In the genomic region with DNA sequence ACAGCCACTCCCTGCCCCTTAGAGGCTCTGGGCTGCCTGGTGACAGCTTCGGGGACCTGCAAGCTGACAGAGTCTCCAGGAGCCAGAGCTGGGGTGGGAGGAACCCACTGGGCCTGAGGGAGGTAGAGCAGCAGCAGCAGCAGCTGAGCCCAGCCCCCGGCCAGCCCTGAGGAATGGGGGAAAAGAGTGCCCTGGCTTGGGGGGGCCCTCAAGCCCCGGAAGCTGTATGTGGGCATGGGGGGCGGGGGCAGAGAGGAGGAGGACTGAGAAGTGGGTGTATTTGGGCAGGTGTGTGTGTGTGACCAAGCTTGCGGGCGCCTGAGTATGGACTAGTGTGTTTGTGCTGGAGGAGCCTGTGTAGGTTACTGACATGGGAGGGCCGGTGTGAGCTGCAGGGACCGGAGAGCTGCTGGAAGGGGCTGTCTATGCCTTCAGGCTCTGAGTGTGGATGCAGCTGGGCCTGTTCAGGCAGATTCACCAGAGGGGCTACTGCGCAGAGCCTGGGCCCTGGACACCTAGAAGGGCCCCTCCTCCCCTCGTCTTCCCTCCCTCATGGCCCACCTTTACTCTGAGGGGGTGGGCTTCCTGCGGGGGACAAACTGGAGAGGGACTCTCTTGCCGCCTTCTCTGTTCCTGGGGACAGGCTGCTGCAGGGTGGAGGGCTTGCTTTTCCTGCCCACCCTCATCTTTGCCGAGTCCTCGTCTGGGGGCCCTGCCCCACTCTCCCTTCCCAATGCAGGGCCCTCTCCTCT, we compare ENCODE assay signal across 18 cellular contexts. TPM values are rescaled to one million over a fixed set of nuclear protein-coding genes. Genes with fewer than 3 reads are reported as not detected.
A peak's percentile ranks its signal among the peaks of the same experiment; 100 is the strongest.
DNase-seq lines count a peak whose midpoint lies in the region; ATAC-seq and TF ChIP-seq lines count a peak whose summit lies in the region.
"Had no signal": no experiment of that assay in that cellular context is flagged by ENCODE, and none has a peak within 500 bp of the region (broad histone marks: within the 10 kb centered on the region; RNA-seq: fewer than 3 reads in every experiment).

No MANE protein-coding gene starts in this region.

- H3K9me3 ChIP-seq in spleen: no peaks in the 10 kb centered on the region
- H3K9me3 ChIP-seq: transverse colon had no signal

- TF ChIP-seq POLR2A in spleen (IDR thresholded peaks at IDR 0.05): no peak

- ATAC-seq in activated CD8-positive, alpha-beta T cell treated with anti-CD3 and anti-CD28 coated beads for 36 hours: no peak
- no peak for ATAC-seq in HG03280 (IDR thresholded peaks at IDR 0.05; ENCODE audit: unreplicated experiment)
- ATAC-seq: stimulated activated naive B cell treated with anti-CD40 and anti-IgM and Interleukin-4, amounts not matched to agents 10 μg/mL and 1 μg/mL and 100 μg/mL, for 72 hours had no signal

- H3K9me3 Mint-ChIP-seq in activated CD8-positive, alpha-beta T cell treated with anti-CD3 and anti-CD28 coated beads for 36 hours: no peaks in the 10 kb centered on the region
- H3K9me3 Mint-ChIP-seq: memory B cell; stimulated activated naive B cell treated with anti-CD40 and anti-IgM and Interleukin-4, amounts not matched to agents 10 μg/mL and 1 μg/mL and 100 μg/mL, for 72 hours had no signal

- H3K27ac Mint-ChIP-seq in activated CD8-positive, alpha-beta T cell treated with anti-CD3 and anti-CD28 coated beads for 36 hours: no peak overlapping the region
- H3K27ac Mint-ChIP-seq: memory B cell had no signal

- H3K27me3 ChIP-seq in spleen (replicated peaks in 1 of 7): no peaks in the 10 kb centered on the region
- H3K27me3 ChIP-seq: transverse colon had no signal

- POLR2A ChIA-PET in RWPE1 (lab: Yijun Ruan, JAX; ENCODE audit: low non-redundant PET): no interaction called here
- POLR2A ChIA-PET in activated CD8-positive, alpha-beta T cell treated with anti-CD3 and anti-CD28 coated beads for 36 hours (lab: Charles Lee): no interaction called here

- H3K36me3 Mint-ChIP-seq in activated CD8-positive, alpha-beta T cell treated with anti-CD3 and anti-CD28 coated beads for 36 hours (ENCODE audit: low read depth): no peaks in the 10 kb centered on the region
- H3K36me3 Mint-ChIP-seq: memory B cell; stimulated activated naive B cell treated with anti-CD40 and anti-IgM and Interleukin-4, amounts not matched to agents 10 μg/mL and 1 μg/mL and 100 μg/mL, for 72 hours had no signal

- peaks cover 10 to 73% (median 41%) of the 10 kb centered on the region in 6 donors for H3K4me1 ChIP-seq in spleen

- H3K36me3 ChIP-seq in spleen: no peaks in the 10 kb centered on the region
- H3K36me3 ChIP-seq: transverse colon had no signal

- intact Hi-C loops in spleen (cut with DNase I; ENCODE audit: low total_unique reads): no loop called here
- intact Hi-C loops in activated CD8-positive, alpha-beta T cell treated with anti-CD3 and anti-CD28 coated beads for 36 hours (cut with micrococcal nuclease): no loop called here

- CTCF ChIA-PET in RWPE1 (lab: Yijun Ruan, JAX): interaction anchor here (0.7 kb wide), 1 partner anchor 26 kb away, joined by 3 read pairs; no protein-coding TSS in a partner anchor
- CTCF ChIA-PET in activated CD8-positive, alpha-beta T cell treated with anti-CD3 and anti-CD28 coated beads for 36 hours (lab: Charles Lee): no interaction called here

- WGBS in spleen, 5 donors: 75 to 85% (median 80%) methylated on average over 11 to 14 of the region's 14 CpGs

- no peak for TF ChIP-seq CTCF in RWPE1 (conservative IDR thresholded peaks at IDR 0.05; ENCODE audit: low read depth)
- no peak for TF ChIP-seq CTCF in spleen (IDR thresholded peaks at IDR 0.05 in 8 of 11, conservative IDR thresholded peaks at IDR 0.05 in 3 of 11)
- no peak for TF ChIP-seq CTCF in activated CD8-positive, alpha-beta T cell treated with anti-CD3 and anti-CD28 coated beads for 36 hours (IDR thresholded peaks at IDR 0.05)

- DNase-seq in ELF-1 (ENCODE audit: low read depth, low spot score): peak; percentile 73
- DNase-seq in RWPE1 (ENCODE audit: low spot score): no peak
- peak; percentile 81 for DNase-seq in islet precursor cell
- peak; percentile 72 for DNase-seq in spleen
- DNase-seq in dermis blood vessel endothelial cell: no peak
- no peak for DNase-seq in activated CD8-positive, alpha-beta T cell treated with anti-CD3 and anti-CD28 coated beads for 36 hours
- DNase-seq: activated CD4-positive, alpha-beta T cell treated with anti-CD3 and anti-CD28 coated beads for 4 hours; activated CD8-positive, alpha-beta memory T cell treated with anti-CD3 and anti-CD28 coated beads, Interleukin-2, amount 50 U/mL, for 48 hours; activated gamma-delta T cell; amniotic stem cell; Calu3; EL; NCI-H1417 treated with DMSO at 0.1 percent for 48 hours; NCI-H2171 treated with DMSO at 0.1 percent for 48 hours; stimulated activated naive B cell treated with anti-CD40 and anti-IgM and Interleukin-4, amounts not matched to agents 10 μg/mL and 1 μg/mL and 100 μg/mL, for 72 hours; transverse colon had no signal

- H3K27me3 Mint-ChIP-seq in activated CD8-positive, alpha-beta T cell treated with anti-CD3 and anti-CD28 coated beads for 36 hours: no peaks in the 10 kb centered on the region
- H3K27me3 Mint-ChIP-seq: memory B cell; stimulated activated naive B cell treated with anti-CD40 and anti-IgM and Interleukin-4, amounts not matched to agents 10 μg/mL and 1 μg/mL and 100 μg/mL, for 72 hours had no signal

- no peaks in the 10 kb centered on the region for H3K4me1 Mint-ChIP-seq in activated CD8-positive, alpha-beta T cell treated with anti-CD3 and anti-CD28 coated beads for 36 hours (ENCODE audit: low read depth)
- H3K4me1 Mint-ChIP-seq: memory B cell had no signal

- no peak overlapping the region for H3K4me3 Mint-ChIP-seq in activated CD8-positive, alpha-beta T cell treated with anti-CD3 and anti-CD28 coated beads for 36 hours
- H3K4me3 Mint-ChIP-seq: memory B cell; stimulated activated naive B cell treated with anti-CD40 and anti-IgM and Interleukin-4, amounts not matched to agents 10 μg/mL and 1 μg/mL and 100 μg/mL, for 72 hours had no signal

- no peak overlapping the region for H3K4me3 ChIP-seq in spleen
- H3K4me3 ChIP-seq: transverse colon had no signal

- peak overlapping the region; percentile 89 for H3K27ac ChIP-seq in RWPE1
- peak overlapping the region in 2 of 8 donors; percentile 35 to 45 for H3K27ac ChIP-seq in spleen

RNA-seq across cellular contexts. Expression of a gene that starts 28.0 kb away (rescaled TPM):
- total RNA-seq in spleen (100 to 1,000 TPM in 1 of 7 donors, 10 to 100 TPM in 6; 41.2 to 102 (median 53.0) TPM), dermis blood vessel endothelial cell (15.8 and 16.1 TPM in 2 replicates)
- polyA plus RNA-seq in spleen: 10 to 100 TPM; 12.8 to 25.0 (median 22.4) TPM
- 10 to 100 TPM; 10.7 to 11.7 TPM for total RNA-seq in activated CD8-positive, alpha-beta T cell treated with anti-CD3 and anti-CD28 coated beads for 36 hours

Comparison
In these comparisons a context has a peak if more than half of its experiments do, and no peak if none do; other contexts are left out.
1. DNase-seq: peak in ELF-1 (single experiment), islet precursor cell (single experiment) and spleen (single experiment); none in RWPE1 (single experiment), dermis blood vessel endothelial cell (single experiment) and activated CD8-positive, alpha-beta T cell treated with anti-CD3 and anti-CD28 coated beads for 36 hours (single experiment).